1 cellular context compared by ENCODE assay signal in the genomic region with DNA sequence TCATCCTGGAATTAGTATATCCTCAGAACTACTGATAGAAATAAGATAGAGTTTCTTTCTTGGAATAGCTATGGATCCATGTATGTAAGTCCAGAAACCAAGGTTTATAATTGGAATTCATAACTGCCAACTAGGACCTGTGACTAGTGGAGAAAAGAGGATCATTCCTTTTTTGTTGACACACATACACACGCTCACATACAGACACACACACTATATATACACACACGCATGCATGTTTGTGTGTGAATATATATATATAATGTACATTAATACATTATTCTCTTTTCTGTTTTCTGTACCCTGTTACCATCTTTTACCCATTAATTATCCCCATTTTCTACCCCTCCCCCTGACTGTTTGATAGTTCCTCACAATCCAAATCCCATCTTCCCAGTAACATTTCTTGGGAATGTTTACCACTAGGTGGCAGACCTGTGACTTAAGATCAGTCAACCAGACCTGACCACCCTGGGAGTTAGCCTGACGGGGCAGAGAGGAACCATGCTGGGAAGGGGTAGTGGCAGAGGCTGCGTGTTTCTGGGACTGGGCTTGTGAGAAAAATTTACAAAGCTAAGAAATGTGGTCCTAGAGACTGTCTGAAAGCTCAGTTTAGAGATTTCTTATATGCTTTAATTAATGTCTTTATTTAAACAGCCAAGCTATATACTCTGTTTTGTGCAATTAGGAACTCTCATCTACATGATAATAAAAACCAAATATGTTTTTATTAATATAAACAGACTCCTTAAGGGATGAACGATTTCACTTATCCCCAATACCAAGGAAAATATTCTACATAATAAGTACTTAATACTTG.
A peak's percentile ranks its signal among the peaks of the same experiment; 100 is the strongest.
TF ChIP-seq lines count a peak whose summit lies in the region.

No MANE protein-coding gene starts in this region.

TF ChIP-seq in H1, 55 proteins besides CTCF, POLR2A, EP300 and RAD21 (continued from another document):
- TF ChIP-seq HDAC2 (IDR thresholded peaks at IDR 0.05; ENCODE audit: borderline replicate concordance in 1 of 2, low read depth in 2 of 2, low read length in 2 of 2) = peak in 1 of 2 experiments; percentile 62; a peak in 1 of 4 replicates
- TF ChIP-seq, protein P1, sequence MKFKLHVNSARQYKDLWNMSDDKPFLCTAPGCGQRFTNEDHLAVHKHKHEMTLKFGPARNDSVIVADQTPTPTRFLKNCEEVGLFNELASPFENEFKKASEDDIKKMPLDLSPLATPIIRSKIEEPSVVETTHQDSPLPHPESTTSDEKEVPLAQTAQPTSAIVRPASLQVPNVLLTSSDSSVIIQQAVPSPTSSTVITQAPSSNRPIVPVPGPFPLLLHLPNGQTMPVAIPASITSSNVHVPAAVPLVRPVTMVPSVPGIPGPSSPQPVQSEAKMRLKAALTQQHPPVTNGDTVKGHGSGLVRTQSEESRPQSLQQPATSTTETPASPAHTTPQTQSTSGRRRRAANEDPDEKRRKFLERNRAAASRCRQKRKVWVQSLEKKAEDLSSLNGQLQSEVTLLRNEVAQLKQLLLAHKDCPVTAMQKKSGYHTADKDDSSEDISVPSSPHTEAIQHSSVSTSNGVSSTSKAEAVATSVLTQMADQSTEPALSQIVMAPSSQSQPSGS (IDR thresholded peaks at IDR 0.05; ENCODE audit: low read length) = no peak
- TF ChIP-seq KDM4A (IDR thresholded peaks at IDR 0.05; ENCODE audit: low read depth, low read length, severe bottlenecking) = no peak
- TF ChIP-seq TCF12 (IDR thresholded peaks at IDR 0.05; ENCODE audit: low read depth, low read length) = no peak
- TF ChIP-seq EGR1 (IDR thresholded peaks at IDR 0.05; ENCODE audit: borderline replicate concordance, low read depth, low read length) = no peak
- TF ChIP-seq TEAD4 (IDR thresholded peaks at IDR 0.05; ENCODE audit: low read depth, low read length) = peak; percentile 95
- TF ChIP-seq JUND (IDR thresholded peaks at IDR 0.05; ENCODE audit: low read length) = 0 out of 2 replicates have a peak, but pooled peaks have one; percentile 45
- no peak for TF ChIP-seq CHD1 (IDR thresholded peaks at IDR 0.05; ENCODE audit: low read depth, low read length)
- TF ChIP-seq SIN3A (conservative IDR thresholded peaks at IDR 0.05 in 1 of 2, IDR thresholded peaks at IDR 0.05 in 1 of 2; ENCODE audit: low read depth in 1 of 2, low read length in 2 of 2) = no peak
- TF ChIP-seq BACH1 (IDR thresholded peaks at IDR 0.05; ENCODE audit: low read length) = no peak
